ENCODE assay signal across 9 cellular contexts in genomic region chr17:79045830-79046500, GRCh38. TPM values are rescaled to one million over a fixed set of nuclear protein-coding genes. Genes with fewer than 3 reads are reported as not detected.
A peak's percentile ranks its signal among the peaks of the same experiment; 100 is the strongest.
DNase-seq lines count a peak whose midpoint lies in the region; ATAC-seq and TF ChIP-seq lines count a peak whose summit lies in the region.
"Had no signal": no experiment of that assay in that cellular context is flagged by ENCODE, and none has a peak within 500 bp of the region (broad histone marks: within the 10 kb centered on the region; RNA-seq: fewer than 3 reads in every experiment).

No MANE protein-coding gene starts in this region.

- ATAC-seq in DND-41 (ENCODE audit: insufficient read depth, low read depth), result peak; percentile 83
- peak; percentile 79 to 80 for ATAC-seq in activated naive CD4-positive, alpha-beta T cell treated with anti-CD3 and anti-CD28 coated beads, Interleukin-2, amount 50 U/mL, for 72 hours
- ATAC-seq in Right ventricle myocardium superior (ENCODE audit: poor library complexity), result peak; percentile 78
- no peak for ATAC-seq in GM19467 (IDR thresholded peaks at IDR 0.05; ENCODE audit: unreplicated experiment)
- no peak for ATAC-seq in GM21367 (IDR thresholded peaks at IDR 0.05; ENCODE audit: unreplicated experiment)

- peak; percentile 92 for TF ChIP-seq RAD21 in SK-N-SH (IDR thresholded peaks at IDR 0.05; ENCODE audit: low read length)

- peaks cover 0 to 3% of the 10 kb centered on the region in 2 donors for H3K9me3 Mint-ChIP-seq in activated naive CD4-positive, alpha-beta T cell treated with anti-CD3 and anti-CD28 coated beads, Interleukin-2, amount 50 U/mL, for 72 hours
- no peaks in the 10 kb centered on the region for H3K9me3 Mint-ChIP-seq in progenitor cell of endocrine pancreas (ENCODE audit: low read depth)

- H3K4me3 Mint-ChIP-seq in progenitor cell of endocrine pancreas (ENCODE audit: low read depth), result no peak overlapping the region
- H3K4me3 Mint-ChIP-seq: activated naive CD8-positive, alpha-beta T cell had no signal

- H3F3A ChIP-seq in SK-N-SH (replicated peaks; ENCODE audit: insufficient read depth), result peaks cover 16% of the 10 kb centered on the region

- H3K4me1 Mint-ChIP-seq in progenitor cell of endocrine pancreas (ENCODE audit: low read depth), result no peaks in the 10 kb centered on the region

- no peak overlapping the region for H3K9ac ChIP-seq in DND-41 (ENCODE audit: low read depth, low read length)
- no peak overlapping the region for H3K9ac ChIP-seq in SK-N-SH

- no peaks in the 10 kb centered on the region for H3K36me3 Mint-ChIP-seq in activated naive CD4-positive, alpha-beta T cell treated with anti-CD3 and anti-CD28 coated beads, Interleukin-2, amount 50 U/mL, for 72 hours
- no peaks in the 10 kb centered on the region for H3K36me3 Mint-ChIP-seq in progenitor cell of endocrine pancreas (ENCODE audit: insufficient read depth)
- H3K36me3 Mint-ChIP-seq: activated naive CD8-positive, alpha-beta T cell had no signal

- H3K79me2 ChIP-seq in DND-41 (ENCODE audit: insufficient read depth, low read length) (no peaks in the 10 kb centered on the region), SK-N-SH (ENCODE audit: insufficient read depth) (no peaks in the 10 kb centered on the region)

- no peak overlapping the region for H2AFZ ChIP-seq in DND-41 (ENCODE audit: low read depth, low read length)
- H2AFZ ChIP-seq in SK-N-SH (ENCODE audit: low read depth), result no peak overlapping the region

- WGBS in SK-N-SH (ENCODE audit: low lambda C conversion rate), result 29% methylated on average over 19 of the region's 22 CpGs

- H3K27me3 ChIP-seq in DND-41 (ENCODE audit: insufficient read depth, low read length, poor library complexity), result no peaks in the 10 kb centered on the region
- H3K27me3 ChIP-seq in MG63, result no peaks in the 10 kb centered on the region
- H3K27me3 ChIP-seq in SK-N-SH (ENCODE audit: insufficient read depth), result no peaks in the 10 kb centered on the region

- TF ChIP-seq EP300 in SK-N-SH (IDR thresholded peaks at IDR 0.05; ENCODE audit: borderline replicate concordance in 1 of 2, low read depth in 1 of 2, low read length in 1 of 2), result no peak

- no peaks in the 10 kb centered on the region for H3K4me1 ChIP-seq in DND-41 (ENCODE audit: insufficient read depth, low read length)
- peaks cover 0 to 23% of the 10 kb centered on the region in 2 experiments; a peak in 2 of 4 replicates for H3K4me1 ChIP-seq in SK-N-SH (ENCODE audit: control insufficient read depth in 1 of 2, insufficient read depth in 2 of 2, low read depth in 1 of 2, low read length in 1 of 2)

- POLR2A ChIA-PET in SK-N-SH (lab: Yijun Ruan, JAX), result interaction anchor here (0.8 to 1.5 kb wide), 3 partner anchors 15 to 24 kb away, joined by 4 to 11 read pairs (median 4); no protein-coding TSS in a partner anchor

- peaks cover 17% of the 10 kb centered on the region for H4K20me1 ChIP-seq in DND-41 (ENCODE audit: insufficient read depth, low read length)
- no peaks in the 10 kb centered on the region for H4K20me1 ChIP-seq in SK-N-SH (ENCODE audit: insufficient read depth)

- TF ChIP-seq CTCF in DND-41 (IDR thresholded peaks at IDR 0.05; ENCODE audit: borderline replicate concordance, extremely low read depth, low read length, poor library complexity, severe bottlenecking) (peak; percentile 94), SK-N-SH (IDR thresholded peaks at IDR 0.05) (peak; percentile 98), progenitor cell of endocrine pancreas (IDR thresholded peaks at IDR 0.05; ENCODE audit: unreplicated experiment) (peak; percentile 93)

- H3K4me3 ChIP-seq in DND-41 (ENCODE audit: low read depth in 1 of 2, low read length in 2 of 2) (no peak overlapping the region), MG63 (no peak overlapping the region), SK-N-SH (ENCODE audit: low read depth in 2 of 2, low read length in 1 of 2) (no peak overlapping the region)

- CTCF ChIA-PET in SK-N-SH (lab: Yijun Ruan, JAX), result interaction anchor here (0.7 to 25.7 kb wide), 68 partner anchors 8 to 675 kb away, joined by 3 to 529 read pairs (median 5); partner anchors contain the start of genes C1QTNF1, ENGASE and LGALS3BP

- H3K27me3 Mint-ChIP-seq in progenitor cell of endocrine pancreas, result peaks cover 25% of the 10 kb centered on the region

- no peak overlapping the region for H3K27ac ChIP-seq in DND-41 (ENCODE audit: low read length)
- peak overlapping the region in 1 of 2 experiments; percentile 67; a peak in 2 of 4 replicates for H3K27ac ChIP-seq in SK-N-SH (ENCODE audit: low read depth in 2 of 2, low read length in 1 of 2)

- H3K9me3 ChIP-seq in DND-41 (ENCODE audit: insufficient read depth, low read length, severe bottlenecking), result no peaks in the 10 kb centered on the region
- H3K9me3 ChIP-seq in MG63, result no peaks in the 10 kb centered on the region
- H3K9me3 ChIP-seq in SK-N-SH, result no peaks in the 10 kb centered on the region

- no peaks in the 10 kb centered on the region for H3K36me3 ChIP-seq in DND-41 (ENCODE audit: insufficient read depth, low read length)
- no peaks in the 10 kb centered on the region for H3K36me3 ChIP-seq in MG63
- no peaks in the 10 kb centered on the region for H3K36me3 ChIP-seq in SK-N-SH (replicated peaks in 1 of 2; ENCODE audit: control insufficient read depth in 1 of 2, insufficient read depth in 2 of 2, low read length in 1 of 2)

- intact Hi-C loops in Right ventricle myocardium superior (cut with DNase I), result no loop called here

- H3K9me2 ChIP-seq in SK-N-SH, result no peaks in the 10 kb centered on the region

- DNase-seq in DND-41 (peak; percentile 71), MG63 (peak; percentile 63), SK-N-SH (peak; percentile 93), Right ventricle myocardium superior (peak; percentile 85), progenitor cell of endocrine pancreas (ENCODE audit: low spot score, unreplicated experiment) (peak; percentile 68)
- peak in 1 of 2 donors; percentile 75 for DNase-seq in activated naive CD4-positive, alpha-beta T cell treated with anti-CD3 and anti-CD28 coated beads, Interleukin-2, amount 50 U/mL, for 72 hours (ENCODE audit: low spot score in 2 of 2)

- peak overlapping the region in 1 of 2 donors; percentile 62 for H3K27ac Mint-ChIP-seq in activated naive CD4-positive, alpha-beta T cell treated with anti-CD3 and anti-CD28 coated beads, Interleukin-2, amount 50 U/mL, for 72 hours
- H3K27ac Mint-ChIP-seq in progenitor cell of endocrine pancreas, result no peak overlapping the region
- H3K27ac Mint-ChIP-seq: activated naive CD8-positive, alpha-beta T cell had no signal

- H3K4me2 ChIP-seq in DND-41 (ENCODE audit: insufficient read depth, low read length), result no peak overlapping the region
- H3K4me2 ChIP-seq in SK-N-SH, result no peak overlapping the region

TF ChIP-seq in SK-N-SH, 30 proteins besides CTCF, POLR2A, EP300 and RAD21 (continues in another document):
- TF ChIP-seq, protein P1, sequence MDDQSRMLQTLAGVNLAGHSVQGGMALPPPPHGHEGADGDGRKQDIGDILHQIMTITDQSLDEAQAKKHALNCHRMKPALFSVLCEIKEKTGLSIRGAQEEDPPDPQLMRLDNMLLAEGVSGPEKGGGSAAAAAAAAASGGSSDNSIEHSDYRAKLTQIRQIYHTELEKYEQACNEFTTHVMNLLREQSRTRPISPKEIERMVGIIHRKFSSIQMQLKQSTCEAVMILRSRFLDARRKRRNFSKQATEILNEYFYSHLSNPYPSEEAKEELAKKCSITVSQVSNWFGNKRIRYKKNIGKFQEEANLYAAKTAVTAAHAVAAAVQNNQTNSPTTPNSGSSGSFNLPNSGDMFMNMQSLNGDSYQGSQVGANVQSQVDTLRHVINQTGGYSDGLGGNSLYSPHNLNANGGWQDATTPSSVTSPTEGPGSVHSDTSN (IDR thresholded peaks at IDR 0.05), result no peak
- no peak for TF ChIP-seq FOXJ3 (CRISPR knock-in tag; IDR thresholded peaks at IDR 0.05)
- no peak for TF ChIP-seq CHD2 (IDR thresholded peaks at IDR 0.05; ENCODE audit: low read length, partially characterized antibody)
- TF ChIP-seq SMC3 (IDR thresholded peaks at IDR 0.05; ENCODE audit: low read depth, low read length), result peak; percentile 89
- TF ChIP-seq, protein P2, sequence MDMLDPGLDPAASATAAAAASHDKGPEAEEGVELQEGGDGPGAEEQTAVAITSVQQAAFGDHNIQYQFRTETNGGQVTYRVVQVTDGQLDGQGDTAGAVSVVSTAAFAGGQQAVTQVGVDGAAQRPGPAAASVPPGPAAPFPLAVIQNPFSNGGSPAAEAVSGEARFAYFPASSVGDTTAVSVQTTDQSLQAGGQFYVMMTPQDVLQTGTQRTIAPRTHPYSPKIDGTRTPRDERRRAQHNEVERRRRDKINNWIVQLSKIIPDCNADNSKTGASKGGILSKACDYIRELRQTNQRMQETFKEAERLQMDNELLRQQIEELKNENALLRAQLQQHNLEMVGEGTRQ (IDR thresholded peaks at IDR 0.05; ENCODE audit: borderline replicate concordance, low read depth, low read length), result 0 out of 2 replicates have a peak, but pooled peaks have one; percentile 18
- no peak for TF ChIP-seq TCF12 (IDR thresholded peaks at IDR 0.05)
- TF ChIP-seq NFIC (IDR thresholded peaks at IDR 0.05; ENCODE audit: borderline replicate concordance), result no peak
- no peak for TF ChIP-seq RXRA (IDR thresholded peaks at IDR 0.05; ENCODE audit: borderline replicate concordance, low read depth)

RNA-seq across cellular contexts. Expression of gene C1QTNF1, which starts 22.0 kb away (rescaled TPM):
- 23.1 and 38.4 TPM in 2 replicates for total RNA-seq in MG63 (2014; rRNA removed; shearing (Covaris generic); ENCODE audit: low replicate concordance)
- polyA plus RNA-seq in SK-N-SH (2012; rRNA removed), result 11.6 and 14.3 TPM in 2 replicates
- polyA plus RNA-seq in SK-N-SH (2012; cell fraction: cytosol; rRNA removed), result 5.3 and 10.0 TPM in 2 replicates
- 9.1 and 10.1 TPM in 2 replicates for polyA plus RNA-seq in SK-N-SH (2012; cell fraction: nucleus; rRNA removed)
- not detected for total RNA-seq in activated naive CD4-positive, alpha-beta T cell treated with anti-CD3 and anti-CD28 coated beads, Interleukin-2, amount 50 U/mL, for 72 hours
- total RNA-seq in Right ventricle myocardium superior (143 TPM), progenitor cell of endocrine pancreas (0.67 and 2.0 TPM in 2 replicates)

RNA-seq across cellular contexts. Expression of gene ENGASE, which starts 28.7 kb away (rescaled TPM):
- total RNA-seq in MG63 (2014; rRNA removed; shearing (Covaris generic); ENCODE audit: low replicate concordance), result 10.5 and 12.4 TPM in 2 replicates
- polyA plus RNA-seq in SK-N-SH (2012; rRNA removed), result 30.1 and 30.4 TPM in 2 replicates
- 4.5 and 7.0 TPM in 2 replicates for polyA plus RNA-seq in SK-N-SH (2012; cell fraction: cytosol; rRNA removed)
- 252 and 275 TPM in 2 replicates for polyA plus RNA-seq in SK-N-SH (2012; cell fraction: nucleus; rRNA removed)
- 10 to 100 TPM; 31.5 to 40.5 TPM for total RNA-seq in activated naive CD4-positive, alpha-beta T cell treated with anti-CD3 and anti-CD28 coated beads, Interleukin-2, amount 50 U/mL, for 72 hours
- total RNA-seq in Right ventricle myocardium superior (29.1 TPM), progenitor cell of endocrine pancreas (50.9 and 52.4 TPM in 2 replicates)

RNA-seq across cellular contexts. Expression of gene CANT1, which starts 36.4 kb away (rescaled TPM):
- 107 and 112 TPM in 2 replicates for total RNA-seq in MG63 (2014; rRNA removed; shearing (Covaris generic); ENCODE audit: low replicate concordance)
- polyA plus RNA-seq in SK-N-SH (2012; rRNA removed), result 83.8 and 87.4 TPM in 2 replicates
- 47.2 and 67.5 TPM in 2 replicates for polyA plus RNA-seq in SK-N-SH (2012; cell fraction: cytosol; rRNA removed)
- polyA plus RNA-seq in SK-N-SH (2012; cell fraction: nucleus; rRNA removed), result 55.9 and 68.2 TPM in 2 replicates
- total RNA-seq in activated naive CD4-positive, alpha-beta T cell treated with anti-CD3 and anti-CD28 coated beads, Interleukin-2, amount 50 U/mL, for 72 hours, result 10 to 100 TPM; 54.7 to 57.0 TPM
- 29.8 TPM for total RNA-seq in Right ventricle myocardium superior
- 59.0 and 66.3 TPM in 2 replicates for total RNA-seq in progenitor cell of endocrine pancreas

Comparison
In these comparisons a context has a peak if more than half of its experiments do, and no peak if none do; other contexts are left out.
1. ATAC-seq: peak in DND-41 (single experiment), activated naive CD4-positive, alpha-beta T cell treated with anti-CD3 and anti-CD28 coated beads, Interleukin-2, amount 50 U/mL, for 72 hours (2 of 2) and Right ventricle myocardium superior (single experiment); none in GM19467 (single experiment) and GM21367 (single experiment).
2. Peak in every context shown above with its lines, with median percentiles within 50 percentile points of each other: CTCF ChIP-seq.